8 cellular contexts compared by ENCODE assay signal in genomic region chr6:52419809-52420667, GRCh38. TPM values are rescaled to one million over a fixed set of nuclear protein-coding genes. Genes with fewer than 3 reads are reported as not detected.
A peak's percentile ranks its signal among the peaks of the same experiment; 100 is the strongest.
DNase-seq lines count a peak whose midpoint lies in the region; ATAC-seq and TF ChIP-seq lines count a peak whose summit lies in the region.

EFHC1 (plus strand) TSS chr6:52420342; CDS start chr6:52420411, 69 bp downstream.

- peak; percentile 95 for ATAC-seq in GM19328 (IDR thresholded peaks at IDR 0.05; ENCODE audit: unreplicated experiment)
- peak; percentile 92 for ATAC-seq in HG03469 (IDR thresholded peaks at IDR 0.05; ENCODE audit: unreplicated experiment)
- peak; percentile 96 for ATAC-seq in left lung

- peak within 1 kb of the TSS; percentile 43 to 92 (median 85); a peak in 21 of 22 replicates for H3K27ac ChIP-seq in BLaER1 treated with 17β-estradiol and CSF1 and Interleukin-3, amounts not matched to agents 10 nM and 100 nM
- H3K27ac ChIP-seq in left lung: peak within 1 kb of the TSS; percentile 79 to 86

- no peak within 1 kb of the TSS for H3K27ac Mint-ChIP-seq in activated CD4-positive, alpha-beta T cell treated with anti-CD3 and anti-CD28 coated beads, Interleukin-2, amount 10 ng/mL, durations not matched to agents 7 days and 5 days

- H3K27me3 Mint-ChIP-seq in activated CD4-positive, alpha-beta T cell treated with anti-CD3 and anti-CD28 coated beads, Interleukin-2, amount 10 ng/mL, durations not matched to agents 7 days and 5 days: peaks cover 7% of the 10 kb centered on the region

- no peaks in the 10 kb centered on the region for H4K20me1 ChIP-seq in BLaER1 treated with 17β-estradiol and CSF1 and Interleukin-3, amounts not matched to agents 10 nM and 100 nM

- POLR2A ChIA-PET in activated CD4-positive, alpha-beta T cell treated with anti-CD3 and anti-CD28 coated beads, Interleukin-2, amount 10 ng/mL, durations not matched to agents 7 days and 5 days (lab: Charles Lee): interaction anchor here (1.2 kb wide), 1 partner anchor 135 kb away, joined by 3 read pairs; the partner anchor contains the start of gene MCM3

- peaks cover 40 to 75% (median 53%) of the 10 kb centered on the region in 10 experiments for H3K4me1 ChIP-seq in BLaER1 treated with 17β-estradiol and CSF1 and Interleukin-3, amounts not matched to agents 10 nM and 100 nM
- H3K4me1 ChIP-seq in left lung: peaks cover 5 to 19% of the 10 kb centered on the region in 2 donors

- no peaks in the 10 kb centered on the region for H3K9me3 Mint-ChIP-seq in activated CD4-positive, alpha-beta T cell treated with anti-CD3 and anti-CD28 coated beads, Interleukin-2, amount 10 ng/mL, durations not matched to agents 7 days and 5 days

- CTCF ChIA-PET in activated CD4-positive, alpha-beta T cell treated with anti-CD3 and anti-CD28 coated beads, Interleukin-2, amount 10 ng/mL, durations not matched to agents 7 days and 5 days (lab: Charles Lee): interaction anchor here (0.7 to 1.6 kb wide), 9 partner anchors 11 to 248 kb away, joined by 3 to 5 read pairs (median 4); partner anchors contain the start of gene PAQR8

- intact Hi-C loops in left lung (cut with DNase I): loop anchor here in 1 of 2 donors (5.0 to 10.0 kb wide), 2 partner anchors 175 to 242 kb away; no protein-coding TSS in a partner anchor

- peak within 1 kb of the TSS; percentile 66 to 87 (median 81) for H3K4me3 ChIP-seq in BLaER1 treated with 17β-estradiol and CSF1 and Interleukin-3, amounts not matched to agents 10 nM and 100 nM
- H3K4me3 ChIP-seq in left lung: peak within 1 kb of the TSS; percentile 65 to 78

- peak; percentile 93 for DNase-seq in NCI-H526 treated with DMSO at 0.1 percent for 48 hours (lab: John Stamatoyannopoulos, UW)
- DNase-seq in activated CD4-positive, alpha-beta T cell treated with anti-CD3 and anti-CD28 coated beads, Interleukin-2, amount 10 ng/mL, durations not matched to agents 7 days and 5 days: peak; percentile 98
- peak; percentile 99 for DNase-seq in dermis blood vessel endothelial cell
- DNase-seq in left lung: peak; percentile 99
- peak; percentile 97 to 99 for DNase-seq in stimulated activated CD4-positive, alpha-beta T cell treated with anti-CD3 and anti-CD28 coated beads, Interleukin-2, amount 100 ng/mL, for 48 hours

- peak within 1 kb of the TSS; percentile 77 to 89 (median 83) for H3K9ac ChIP-seq in BLaER1 treated with 17β-estradiol and CSF1 and Interleukin-3, amounts not matched to agents 10 nM and 100 nM

- TF ChIP-seq CTCF in left lung (IDR thresholded peaks at IDR 0.05): no peak

- peaks cover 0 to 6% (median 0%) of the 10 kb centered on the region in 11 experiments; a peak in 1 of 22 replicates for H3K36me3 ChIP-seq in BLaER1 treated with 17β-estradiol and CSF1 and Interleukin-3, amounts not matched to agents 10 nM and 100 nM
- no peaks in the 10 kb centered on the region for H3K36me3 ChIP-seq in left lung

- no peaks in the 10 kb centered on the region for H3K9me3 ChIP-seq in BLaER1 treated with 17β-estradiol and CSF1 and Interleukin-3, amounts not matched to agents 10 nM and 100 nM (replicated peaks in 1 of 11)
- H3K9me3 ChIP-seq in left lung: no peaks in the 10 kb centered on the region

- no peaks in the 10 kb centered on the region for H3K27me3 ChIP-seq in BLaER1 treated with 17β-estradiol and CSF1 and Interleukin-3, amounts not matched to agents 10 nM and 100 nM
- no peaks in the 10 kb centered on the region for H3K27me3 ChIP-seq in left lung

- H3K4me3 Mint-ChIP-seq in activated CD4-positive, alpha-beta T cell treated with anti-CD3 and anti-CD28 coated beads, Interleukin-2, amount 10 ng/mL, durations not matched to agents 7 days and 5 days: no peak within 1 kb of the TSS

- peak within 1 kb of the TSS; percentile 88 to 98 (median 95) for H3K4me2 ChIP-seq in BLaER1 treated with 17β-estradiol and CSF1 and Interleukin-3, amounts not matched to agents 10 nM and 100 nM

- no peaks in the 10 kb centered on the region for H3K36me3 Mint-ChIP-seq in activated CD4-positive, alpha-beta T cell treated with anti-CD3 and anti-CD28 coated beads, Interleukin-2, amount 10 ng/mL, durations not matched to agents 7 days and 5 days (ENCODE audit: low read depth)

- peaks cover 26% of the 10 kb centered on the region for H3K4me1 Mint-ChIP-seq in activated CD4-positive, alpha-beta T cell treated with anti-CD3 and anti-CD28 coated beads, Interleukin-2, amount 10 ng/mL, durations not matched to agents 7 days and 5 days

RNA-seq across cellular contexts. Expression of gene EFHC1, which starts in this region (rescaled TPM):
- 1 to 10 TPM; 2.3 to 3.6 TPM for total RNA-seq in activated CD4-positive, alpha-beta T cell treated with anti-CD3 and anti-CD28 coated beads, Interleukin-2, amount 10 ng/mL, durations not matched to agents 7 days and 5 days
- total RNA-seq in dermis blood vessel endothelial cell (9.9 and 11.3 TPM in 2 replicates), left lung (10 to 100 TPM; 14.6 to 24.7 TPM)

Comparison
In these comparisons a context has a peak if more than half of its experiments do, and no peak if none do; other contexts are left out.
1. Peak in every context shown above with its lines: DNase-seq, ATAC-seq, H3K4me3 ChIP-seq and H3K27ac ChIP-seq.